11 cellular contexts compared by ENCODE assay signal in genomic region chr5:41871866-41872265, GRCh38. TPM values are rescaled to one million over a fixed set of nuclear protein-coding genes. Genes with fewer than 3 reads are reported as not detected.
DNase-seq lines count a peak whose midpoint lies in the region; ATAC-seq and TF ChIP-seq lines count a peak whose summit lies in the region.
"Had no signal": no experiment of that assay in that cellular context is flagged by ENCODE, and none has a peak within 500 bp of the region (broad histone marks: within the 10 kb centered on the region; RNA-seq: fewer than 3 reads in every experiment).

No MANE protein-coding gene starts in this region.

- no peak overlapping the region for H3K4me2 ChIP-seq in GM23248 (ENCODE audit: unreplicated experiment)

- H3K27ac ChIP-seq in GM23248, result no peak overlapping the region
- H3K27ac ChIP-seq in stomach, result peak overlapping the region in 1 of 5 donors; percentile 96

- H3K4me1 Mint-ChIP-seq in activated T-helper 17 cell treated with anti-CD3 and anti-CD28 coated beads, Interleukin-2, amount 50 U/mL, for 72 hours, result peaks cover 15% of the 10 kb centered on the region

- no peaks in the 10 kb centered on the region for H4K20me1 ChIP-seq in GM23248 (ENCODE audit: insufficient read depth)

- H3K4me3 ChIP-seq in GM23248 (no peak overlapping the region), fibroblast of villous mesenchyme (ENCODE audit: low read depth, low read length) (no peak overlapping the region), stomach (no peak overlapping the region)

- H3K36me3 ChIP-seq in GM23248 (ENCODE audit: low read depth) (no peaks in the 10 kb centered on the region), stomach (no peaks in the 10 kb centered on the region)

- H3K9ac ChIP-seq in GM23248, result no peak overlapping the region

- TF ChIP-seq CTCF in fibroblast of villous mesenchyme (IDR thresholded peaks at IDR 0.05; ENCODE audit: insufficient read depth, low read depth, low read length) (no peak), stomach (IDR thresholded peaks at IDR 0.05) (no peak)

- WGBS in GM23248 (ENCODE audit: low coverage in 1 of 2, low lambda C conversion rate in 2 of 2, missing lambda C conversion rate in 2 of 2), 2 experiments, result 48 to 50% methylated on average over 2 of the region's 2 CpGs
- WGBS in stomach, 5 donors, result 32 to 58% (median 34%) methylated on average over 2 of the region's 2 CpGs

- H3K27ac Mint-ChIP-seq in activated T-helper 17 cell treated with anti-CD3 and anti-CD28 coated beads, Interleukin-2, amount 50 U/mL, for 72 hours, result no peak overlapping the region
- H3K27ac Mint-ChIP-seq: H9 had no signal

- peaks cover 8% of the 10 kb centered on the region; the same call in 1 of the 2 replicates for H3F3A ChIP-seq in GM23248 (ENCODE audit: insufficient read depth)

- H3K79me2 ChIP-seq in GM23248 (ENCODE audit: insufficient read depth), result peaks cover 19% of the 10 kb centered on the region; the same call in 1 of the 2 replicates

- H2AFZ ChIP-seq in GM23248, result no peak overlapping the region

- no peaks in the 10 kb centered on the region for H3K9me3 Mint-ChIP-seq in activated T-helper 17 cell treated with anti-CD3 and anti-CD28 coated beads, Interleukin-2, amount 50 U/mL, for 72 hours
- H3K9me3 Mint-ChIP-seq: activated T-cell treated with anti-CD3 and anti-CD28 coated beads, Interleukin-2, amount 50 U/mL, for 24 hours; H9; type B pancreatic cell had no signal

- ATAC-seq in activated T-helper 17 cell treated with anti-CD3 and anti-CD28 coated beads, Interleukin-2, amount 50 U/mL, for 72 hours (replicated peaks), result no peak
- no peak for ATAC-seq in GM18873 (IDR thresholded peaks at IDR 0.05; ENCODE audit: low FRiP score, unreplicated experiment)

- H3K27me3 Mint-ChIP-seq in activated T-helper 17 cell treated with anti-CD3 and anti-CD28 coated beads, Interleukin-2, amount 50 U/mL, for 72 hours, result no peaks in the 10 kb centered on the region
- H3K27me3 Mint-ChIP-seq: activated T-cell treated with anti-CD3 and anti-CD28 coated beads, Interleukin-2, amount 50 U/mL, for 24 hours; type B pancreatic cell had no signal

- DNase-seq in GM23248, result peak; percentile 74
- DNase-seq in fibroblast of villous mesenchyme (ENCODE audit: low read depth), result peak; percentile 14
- DNase-seq in stomach, result peak; percentile 55
- no peak for DNase-seq in NCI-H1092 treated with DMSO at 0.1 percent for 48 hours (lab: John Stamatoyannopoulos, UW)
- DNase-seq in NCI-H774 (lab: John Stamatoyannopoulos, UW), result no peak
- DNase-seq: activated T-cell treated with anti-CD3 and anti-CD28 coated beads, Interleukin-2, amount 50 U/mL, for 24 hours; GDM1; H9 had no signal

- peaks cover 26% of the 10 kb centered on the region for H3K36me3 Mint-ChIP-seq in activated T-helper 17 cell treated with anti-CD3 and anti-CD28 coated beads, Interleukin-2, amount 50 U/mL, for 72 hours (ENCODE audit: low read depth)

- in situ Hi-C loops in GM23248 (cut with MboI), result loop anchor here (25.0 kb wide), 1 partner anchor 890 kb away; the partner anchor contains the start of gene CCDC152

- TF ChIP-seq POLR2A in stomach (IDR thresholded peaks at IDR 0.05), result no peak

- H3K4me3 Mint-ChIP-seq in activated T-helper 17 cell treated with anti-CD3 and anti-CD28 coated beads, Interleukin-2, amount 50 U/mL, for 72 hours, result peak overlapping the region; percentile 86
- H3K4me3 Mint-ChIP-seq: H9, type B pancreatic cell had no signal

- TF ChIP-seq EP300 in stomach (IDR thresholded peaks at IDR 0.05), result no peak

- H3K9me3 ChIP-seq in GM23248 (ENCODE audit: low read depth) (no peaks in the 10 kb centered on the region), stomach (no peaks in the 10 kb centered on the region)

- intact Hi-C loops in stomach (cut with DNase I; ENCODE audit: low total_unique reads), result no loop called here

- H3K27me3 ChIP-seq in GM23248 (replicated peaks; ENCODE audit: insufficient read depth) (no peaks in the 10 kb centered on the region), stomach (no peaks in the 10 kb centered on the region)

- no peaks in the 10 kb centered on the region for H3K9me2 ChIP-seq in GM23248 (ENCODE audit: insufficient read depth)

- H3K4me1 ChIP-seq in GM23248 (ENCODE audit: insufficient read depth) (no peaks in the 10 kb centered on the region), stomach (peaks cover 12 to 35% (median 26%) of the 10 kb centered on the region in 4 donors)

RNA-seq across cellular contexts. Expression of gene OXCT1, which starts 1.6 kb away (rescaled TPM):
- 16.1 and 18.8 TPM in 2 replicates for total RNA-seq in GM23248 (2014; rRNA removed; shearing (Covaris generic))
- polyA plus RNA-seq in GM23248 (2016; fragmentation: Nextera tagmentation; extraction: Ambion mirVana), result 20.5 and 22.4 TPM in 2 replicates
- 10 to 100 TPM; 49.9 to 74.4 TPM for total RNA-seq in activated T-helper 17 cell treated with anti-CD3 and anti-CD28 coated beads, Interleukin-2, amount 50 U/mL, for 72 hours
- total RNA-seq in fibroblast of villous mesenchyme, result 19.6 and 23.3 TPM in 2 replicates
- 10 to 100 TPM in 4 of 5 donors, 1 to 10 TPM in 1; 4.1 to 33.3 (median 11.6) TPM for total RNA-seq in stomach
- 10 to 100 TPM; 13.7 to 16.4 (median 15.9) TPM for polyA plus RNA-seq in stomach

RNA-seq across cellular contexts. Expression of gene RIMOC1, which starts 32.3 kb away (rescaled TPM):
- total RNA-seq in GM23248 (2014; rRNA removed; shearing (Covaris generic)), result 18.2 and 20.4 TPM in 2 replicates
- polyA plus RNA-seq in GM23248 (2016; fragmentation: Nextera tagmentation; extraction: Ambion mirVana), result 17.0 and 20.5 TPM in 2 replicates
- total RNA-seq in activated T-helper 17 cell treated with anti-CD3 and anti-CD28 coated beads, Interleukin-2, amount 50 U/mL, for 72 hours, result 10 to 100 TPM; 29.7 to 32.7 TPM
- total RNA-seq in fibroblast of villous mesenchyme, result 18.4 and 27.6 TPM in 2 replicates
- total RNA-seq in stomach, result 10 to 100 TPM in 3 of 5 donors, 1 to 10 TPM in 2; 5.8 to 33.8 (median 21.2) TPM
- polyA plus RNA-seq in stomach, result 1 to 10 TPM; 5.6 to 7.3 (median 6.8) TPM

RNA-seq across cellular contexts. Expression of gene FBXO4, which starts 53.2 kb away (rescaled TPM):
- 12.1 and 16.9 TPM in 2 replicates for total RNA-seq in GM23248 (2014; rRNA removed; shearing (Covaris generic))
- polyA plus RNA-seq in GM23248 (2016; fragmentation: Nextera tagmentation; extraction: Ambion mirVana), result 15.9 and 16.6 TPM in 2 replicates
- total RNA-seq in activated T-helper 17 cell treated with anti-CD3 and anti-CD28 coated beads, Interleukin-2, amount 50 U/mL, for 72 hours, result 10 to 100 TPM in 1 of 2 donors, 1 to 10 TPM in 1; 9.5 to 14.1 TPM
- total RNA-seq in fibroblast of villous mesenchyme, result 11.2 and 14.5 TPM in 2 replicates
- 10 to 100 TPM in 3 of 5 donors, not detected in 2; 21.0 to 35.2 (median 25.8) TPM for total RNA-seq in stomach
- polyA plus RNA-seq in stomach, result 10 to 100 TPM in 1 of 3 donors, 1 to 10 TPM in 2; 9.2 to 12.7 (median 9.4) TPM

Comparison
In these comparisons a context has a peak if more than half of its experiments do, and no peak if none do; other contexts are left out.
1. DNase-seq: peak in GM23248 (single experiment), fibroblast of villous mesenchyme (single experiment) and stomach (single experiment); none in NCI-H1092 treated with DMSO at 0.1 percent for 48 hours (single experiment) and NCI-H774 (single experiment).